In genomic region chr10:124670849-124671248, GRCh38 we compare ENCODE assay signal across 9 cellular contexts.
DNase-seq lines count a peak whose midpoint lies in the region; ATAC-seq and TF ChIP-seq lines count a peak whose summit lies in the region.
"Had no signal": no experiment of that assay in that cellular context is flagged by ENCODE, and none has a peak within 500 bp of the region (broad histone marks: within the 10 kb centered on the region; RNA-seq: fewer than 3 reads in every experiment).

No MANE protein-coding gene starts in this region.

- DNase-seq in BE2C (peak; percentile 71), HuH-7 (ENCODE audit: low spot score) (no peak), testis (no peak), GOT3 (lab: John Stamatoyannopoulos, UW) (no peak)
- DNase-seq in central memory CD8-positive, alpha-beta T cell (ENCODE audit: low spot score in 2 of 2): no peak
- DNase-seq in natural killer cell treated with Interleukin-12 subunit alpha and Interleukin-12 subunit beta and Interleukin-15 and Interleukin-18, amount 100 ng/mL, for 72 hours (ENCODE audit: low spot score): no peak
- DNase-seq: activated CD8-positive, alpha-beta memory T cell treated with anti-CD3 and anti-CD28 coated beads, Interleukin-2, amount 50 U/mL, for 48 hours had no signal

- peak overlapping the region in 1 of 2 donors; percentile 23 for H3K27ac ChIP-seq in testis

- peak overlapping the region in 2 of 4 donors; percentile 65 to 72 for H3K4me3 Mint-ChIP-seq in IgD-negative memory B cell
- H3K4me3 Mint-ChIP-seq in central memory CD8-positive, alpha-beta T cell: peak overlapping the region; percentile 54
- H3K4me3 Mint-ChIP-seq in natural killer cell treated with Interleukin-12 subunit alpha and Interleukin-12 subunit beta and Interleukin-15 and Interleukin-18, amount 100 ng/mL, for 72 hours: peak overlapping the region; percentile 81

- no peak overlapping the region for H3K4me3 ChIP-seq in BE2C (ENCODE audit: low read depth, low read length)
- H3K4me3 ChIP-seq in testis: no peak overlapping the region

- no peaks in the 10 kb centered on the region for H3K9me3 Mint-ChIP-seq in IgD-negative memory B cell
- H3K9me3 Mint-ChIP-seq in central memory CD8-positive, alpha-beta T cell: no peaks in the 10 kb centered on the region
- H3K9me3 Mint-ChIP-seq in natural killer cell treated with Interleukin-12 subunit alpha and Interleukin-12 subunit beta and Interleukin-15 and Interleukin-18, amount 100 ng/mL, for 72 hours: no peaks in the 10 kb centered on the region

- H3K27me3 ChIP-seq in BE2C: no peaks in the 10 kb centered on the region
- H3K27me3 ChIP-seq in testis: no peaks in the 10 kb centered on the region

- H3K4me1 Mint-ChIP-seq in IgD-negative memory B cell: peaks cover 11 to 36% (median 34%) of the 10 kb centered on the region in 3 donors
- peaks cover 86% of the 10 kb centered on the region for H3K4me1 Mint-ChIP-seq in central memory CD8-positive, alpha-beta T cell
- peaks cover 52 to 62% of the 10 kb centered on the region in 2 donors for H3K4me1 Mint-ChIP-seq in natural killer cell treated with Interleukin-12 subunit alpha and Interleukin-12 subunit beta and Interleukin-15 and Interleukin-18, amount 100 ng/mL, for 72 hours (ENCODE audit: low read depth in 2 of 2)

- no peak for TF ChIP-seq CTCF in BE2C (IDR thresholded peaks at IDR 0.05; ENCODE audit: low read depth, low read length)
- no peak for TF ChIP-seq CTCF in testis (IDR thresholded peaks at IDR 0.05)

- ATAC-seq in central memory CD8-positive, alpha-beta T cell (replicated peaks; ENCODE audit: extremely low read depth, poor library complexity, severe bottlenecking): no peak
- no peak for ATAC-seq in natural killer cell treated with Interleukin-12 subunit alpha and Interleukin-12 subunit beta and Interleukin-15 and Interleukin-18, amount 100 ng/mL, for 72 hours
- no peak for ATAC-seq in HG03439 (IDR thresholded peaks at IDR 0.05; ENCODE audit: unreplicated experiment)

- TF ChIP-seq POLR2A in testis (IDR thresholded peaks at IDR 0.05): no peak

- WGBS in testis, 2 donors: 88 to 89% methylated on average over 13 of the region's 13 CpGs

- H3K36me3 Mint-ChIP-seq in IgD-negative memory B cell: peaks cover 3% of the 10 kb centered on the region
- peaks cover 25% of the 10 kb centered on the region for H3K36me3 Mint-ChIP-seq in central memory CD8-positive, alpha-beta T cell (ENCODE audit: insufficient read depth)
- H3K36me3 Mint-ChIP-seq in natural killer cell treated with Interleukin-12 subunit alpha and Interleukin-12 subunit beta and Interleukin-15 and Interleukin-18, amount 100 ng/mL, for 72 hours: no peaks in the 10 kb centered on the region

- H3K9me3 ChIP-seq in BE2C (no peaks in the 10 kb centered on the region), testis (no peaks in the 10 kb centered on the region)

- H3K27me3 Mint-ChIP-seq in IgD-negative memory B cell: no peaks in the 10 kb centered on the region
- H3K27me3 Mint-ChIP-seq in central memory CD8-positive, alpha-beta T cell: no peaks in the 10 kb centered on the region
- H3K27me3 Mint-ChIP-seq in natural killer cell treated with Interleukin-12 subunit alpha and Interleukin-12 subunit beta and Interleukin-15 and Interleukin-18, amount 100 ng/mL, for 72 hours: no peaks in the 10 kb centered on the region

- peaks cover 2% of the 10 kb centered on the region for H3K36me3 ChIP-seq in BE2C
- no peaks in the 10 kb centered on the region for H3K36me3 ChIP-seq in testis (ENCODE audit: low read depth, missing control alignments)

- peaks cover 11% of the 10 kb centered on the region for H3K4me1 ChIP-seq in BE2C
- peaks cover 76% of the 10 kb centered on the region for H3K4me1 ChIP-seq in testis

- H3K27ac Mint-ChIP-seq in IgD-negative memory B cell: peak overlapping the region; percentile 39 to 97 (median 71)
- peak overlapping the region; percentile 95 for H3K27ac Mint-ChIP-seq in central memory CD8-positive, alpha-beta T cell (ENCODE audit: low read depth)
- peak overlapping the region; percentile 83 to 96 for H3K27ac Mint-ChIP-seq in natural killer cell treated with Interleukin-12 subunit alpha and Interleukin-12 subunit beta and Interleukin-15 and Interleukin-18, amount 100 ng/mL, for 72 hours

- intact Hi-C loops in testis (cut with DNase I; ENCODE audit: low total_unique reads): no loop called here
